ENCODE assay signal across 12 cellular contexts in genomic region chr6:11413728-11414127, GRCh38.
DNase-seq lines count a peak whose midpoint lies in the region; ATAC-seq, FAIRE-seq and TF ChIP-seq lines count a peak whose summit lies in the region.
"Had no signal": no experiment of that assay in that cellular context is flagged by ENCODE, and none has a peak within 500 bp of the region (broad histone marks: within the 10 kb centered on the region; RNA-seq: fewer than 3 reads in every experiment).

No MANE protein-coding gene starts in this region.

- ATAC-seq in activated T-helper 17 cell treated with anti-CD3 and anti-CD28 coated beads, Interleukin-2, amount 50 U/mL, for 72 hours (replicated peaks): peak; percentile 57
- ATAC-seq in HG03457 (IDR thresholded peaks at IDR 0.05; ENCODE audit: unreplicated experiment) (no peak), GM18517 (IDR thresholded peaks at IDR 0.05; ENCODE audit: unreplicated experiment) (no peak)

- H3K27ac Mint-ChIP-seq in T-helper 2 cell treated with Interferon-gamma antibody and Interleukin-4, amounts not matched to agents 5 μg/mL and 100 μg/mL, for 36 hours: peak overlapping the region; percentile 82
- peak overlapping the region; percentile 98 for H3K27ac Mint-ChIP-seq in activated T-helper 17 cell treated with anti-CD3 and anti-CD28 coated beads, Interleukin-2, amount 50 U/mL, for 72 hours

- in situ Hi-C loops in GM13976 (cut with MboI; ENCODE audit: low sequenced_read_pairs, unreplicated experiment): no loop called here

- no peaks in the 10 kb centered on the region for H3K79me2 ChIP-seq in keratinocyte (ENCODE audit: control insufficient read depth, insufficient read depth, low read length)

- peaks cover 54% of the 10 kb centered on the region for H3K4me1 Mint-ChIP-seq in T-helper 2 cell treated with Interferon-gamma antibody and Interleukin-4, amounts not matched to agents 5 μg/mL and 100 μg/mL, for 36 hours (ENCODE audit: low read depth)
- H3K4me1 Mint-ChIP-seq in activated T-helper 17 cell treated with anti-CD3 and anti-CD28 coated beads, Interleukin-2, amount 50 U/mL, for 72 hours: peaks cover 44% of the 10 kb centered on the region

- no peaks in the 10 kb centered on the region for H3K27me3 Mint-ChIP-seq in T-helper 2 cell treated with Interferon-gamma antibody and Interleukin-4, amounts not matched to agents 5 μg/mL and 100 μg/mL, for 36 hours (ENCODE audit: low read depth)
- H3K27me3 Mint-ChIP-seq in activated T-helper 17 cell treated with anti-CD3 and anti-CD28 coated beads, Interleukin-2, amount 50 U/mL, for 72 hours: no peaks in the 10 kb centered on the region

- H3K36me3 ChIP-seq in keratinocyte (ENCODE audit: control insufficient read depth in 2 of 2, extremely low read depth in 1 of 2, insufficient read depth in 2 of 2, low read length in 2 of 2): no peaks in the 10 kb centered on the region
- H3K36me3 ChIP-seq: HAP-1, upper lobe of right lung had no signal

- TF ChIP-seq CTCF in keratinocyte (optimal IDR thresholded peaks at IDR 0.05 in 1 of 3, IDR thresholded peaks at IDR 0.05 in 1 of 3, conservative IDR thresholded peaks at IDR 0.05 in 1 of 3; ENCODE audit: extremely low read depth in 1 of 3, insufficient read depth in 2 of 3, low read length in 3 of 3): no peak
- no peak for TF ChIP-seq CTCF in GM13976 (IDR thresholded peaks at IDR 0.05; ENCODE audit: borderline replicate concordance, control extremely low read depth, extremely low read depth, insufficient read depth, missing control alignments)

- no peak for FAIRE-seq in keratinocyte (lab: Jason Lieb, UNC)

- H3K36me3 Mint-ChIP-seq in T-helper 2 cell treated with Interferon-gamma antibody and Interleukin-4, amounts not matched to agents 5 μg/mL and 100 μg/mL, for 36 hours (ENCODE audit: low read depth): no peaks in the 10 kb centered on the region
- H3K36me3 Mint-ChIP-seq in activated T-helper 17 cell treated with anti-CD3 and anti-CD28 coated beads, Interleukin-2, amount 50 U/mL, for 72 hours (ENCODE audit: low read depth): peaks cover 5% of the 10 kb centered on the region

- H3K9ac ChIP-seq in keratinocyte (ENCODE audit: control insufficient read depth, extremely low read depth, insufficient read depth, low read length): no peak overlapping the region

- no peaks in the 10 kb centered on the region for H3K9me3 ChIP-seq in keratinocyte (ENCODE audit: control insufficient read depth, low read depth, low read length)
- H3K9me3 ChIP-seq: HAP-1, upper lobe of right lung had no signal

- H3K4me2 ChIP-seq in keratinocyte (ENCODE audit: control insufficient read depth, extremely low read depth, insufficient read depth, low read depth, low read length): no peak overlapping the region

- no peaks in the 10 kb centered on the region for H3K9me1 ChIP-seq in keratinocyte (ENCODE audit: control insufficient read depth, extremely low read depth, insufficient read depth, low read length)

- dilution Hi-C loops in keratinocyte (cut with MboI; ENCODE audit: extremely low pct_ligation_motif_present, low sequenced_read_pairs): no loop called here

- no peaks in the 10 kb centered on the region for H4K20me1 ChIP-seq in keratinocyte (ENCODE audit: control insufficient read depth, extremely low read depth, insufficient read depth, low read length)

- peak overlapping the region; percentile 54 for H3K4me3 Mint-ChIP-seq in T-helper 2 cell treated with Interferon-gamma antibody and Interleukin-4, amounts not matched to agents 5 μg/mL and 100 μg/mL, for 36 hours
- peak overlapping the region; percentile 73 for H3K4me3 Mint-ChIP-seq in activated T-helper 17 cell treated with anti-CD3 and anti-CD28 coated beads, Interleukin-2, amount 50 U/mL, for 72 hours

- H2AFZ ChIP-seq in keratinocyte (ENCODE audit: control insufficient read depth, low read length): no peak overlapping the region

- H3K27ac ChIP-seq in keratinocyte (ENCODE audit: control insufficient read depth, insufficient read depth, low read length): peak overlapping the region; percentile 76
- H3K27ac ChIP-seq: upper lobe of right lung had no signal

- DNase-seq in T-helper 2 cell treated with Interferon-gamma antibody and Interleukin-4, amounts not matched to agents 5 μg/mL and 100 μg/mL, for 36 hours (ENCODE audit: low spot score): no peak
- no peak for DNase-seq in T-helper 2 cell
- peak; percentile 73 for DNase-seq in LHCN-M2 (ENCODE audit: low read depth)
- DNase-seq in keratinocyte (ENCODE audit: low read depth, low spot score): no peak
- no peak for DNase-seq in GM13976 (ENCODE audit: low spot score)
- DNase-seq: DMS153, NCI-H2029 treated with DMSO at 0.1 percent for 48 hours, upper lobe of right lung had no signal

- peaks cover 19% of the 10 kb centered on the region for H3K4me1 ChIP-seq in keratinocyte (ENCODE audit: control insufficient read depth, extremely low read depth, insufficient read depth, low read length)

- H3K27me3 ChIP-seq in keratinocyte (ENCODE audit: control insufficient read depth, extremely low read depth, insufficient read depth, low read length): no peaks in the 10 kb centered on the region
- H3K27me3 ChIP-seq: upper lobe of right lung had no signal

- peaks cover 3% of the 10 kb centered on the region for H3K9me3 Mint-ChIP-seq in T-helper 2 cell treated with Interferon-gamma antibody and Interleukin-4, amounts not matched to agents 5 μg/mL and 100 μg/mL, for 36 hours
- no peaks in the 10 kb centered on the region for H3K9me3 Mint-ChIP-seq in activated T-helper 17 cell treated with anti-CD3 and anti-CD28 coated beads, Interleukin-2, amount 50 U/mL, for 72 hours

- no peak overlapping the region for H3K4me3 ChIP-seq in keratinocyte (ENCODE audit: control insufficient read depth in 2 of 3, extremely low read depth in 1 of 3, insufficient read depth in 2 of 3, low read depth in 1 of 3, low read length in 3 of 3)
- H3K4me3 ChIP-seq: HAP-1, upper lobe of right lung had no signal
